Comparison of ENCODE assay signal across 1 cellular context in genomic region chr17:2511462-2512369, GRCh38.
A peak's percentile ranks its signal among the peaks of the same experiment; 100 is the strongest.
TF ChIP-seq lines count a peak whose summit lies in the region.

METTL16 (minus strand) TSS chr17:2511888; CDS start chr17:2502331, 9,557 bp downstream.

TF ChIP-seq in K562, 482 proteins besides CTCF, POLR2A, EP300 and RAD21 (continued from another document and continues in another):
- TF ChIP-seq NR3C1 (CRISPR knock-in tag; IDR thresholded peaks at IDR 0.05) (no peak), SNAPC5 (CRISPR knock-in tag; IDR thresholded peaks at IDR 0.05) (no peak), ATF4 (CRISPR knock-in tag; IDR thresholded peaks at IDR 0.05) (0 out of 2 replicates have a peak, but pooled peaks have one; percentile 33), MGA (IDR thresholded peaks at IDR 0.05) (peak; percentile 67), POLR2AphosphoS5 (IDR thresholded peaks at IDR 0.05; ENCODE audit: control insufficient read depth, insufficient read depth, low read depth, low read length) (peak; percentile 72), PHF8 (IDR thresholded peaks at IDR 0.05; ENCODE audit: borderline replicate concordance, low read length) (peak; percentile 85; the same call in 1 of the 2 replicates), CHD2 (IDR thresholded peaks at IDR 0.05; ENCODE audit: low read depth, low read length) (peak; percentile 96), YY1 (IDR thresholded peaks at IDR 0.05; ENCODE audit: borderline replicate concordance in 1 of 3, control insufficient read depth in 1 of 3, extremely low read depth in 1 of 3, insufficient read depth in 3 of 3, insufficient read length in 1 of 3, insufficient replicate concordance in 2 of 3, low read depth in 1 of 3, low read length in 2 of 3) (peak; percentile 84 to 98 (median 95)), KAT7 (CRISPR knock-in tag; IDR thresholded peaks at IDR 0.05; ENCODE audit: borderline replicate concordance) (0 out of 2 replicates have a peak, but pooled peaks have one; percentile 70), ZFX (CRISPR knock-in tag; IDR thresholded peaks at IDR 0.05) (peak; percentile 91), NFIC (IDR thresholded peaks at IDR 0.05) (peak; percentile 15; the same call in 1 of the 2 replicates), SIN3A (IDR thresholded peaks at IDR 0.05; ENCODE audit: borderline replicate concordance in 2 of 2, control insufficient read depth in 1 of 2, low read depth in 2 of 2, low read length in 2 of 2) (peak in 1 of 2 experiments; percentile 45; a peak in 1 of 4 replicates), C11orf30 (IDR thresholded peaks at IDR 0.05; ENCODE audit: low read depth) (peak; percentile 79), SUPT5H (IDR thresholded peaks at IDR 0.05) (peak; percentile 85), SP1 (CRISPR knock-in tag; IDR thresholded peaks at IDR 0.05) (peak; percentile 59; the same call in 1 of the 2 replicates), PHB2 (IDR thresholded peaks at IDR 0.05; ENCODE audit: low read depth) (no peak), MLX (CRISPR knock-in tag; conservative IDR thresholded peaks at IDR 0.05) (no peak), SPI1 (IDR thresholded peaks at IDR 0.05; ENCODE audit: borderline replicate concordance, low read depth, low read length) (peak; percentile 45; the same call in 1 of the 2 replicates), KAT2B (IDR thresholded peaks at IDR 0.05; ENCODE audit: low read depth, low read length) (no peak), ZNF395 (CRISPR knock-in tag; IDR thresholded peaks at IDR 0.05) (peak; percentile 38; the same call in 1 of the 2 replicates), ZBED1 (IDR thresholded peaks at IDR 0.05) (no peak), CREM (IDR thresholded peaks at IDR 0.05; ENCODE audit: low read depth) (no peak; the same call in 1 of the 2 replicates), THAP7 (CRISPR knock-in tag; IDR thresholded peaks at IDR 0.05) (no peak), TSC22D4 (tag; IDR thresholded peaks at IDR 0.05) (no peak), MNT (conservative IDR thresholded peaks at IDR 0.05) (peak; percentile 59 to 72), ZFP91 (CRISPR knock-in tag; IDR thresholded peaks at IDR 0.05) (peak; percentile 72; the same call in 1 of the 2 replicates), BRD9 (IDR thresholded peaks at IDR 0.05; ENCODE audit: low read depth, partially characterized antibody) (peak; percentile 20), CBX1 (IDR thresholded peaks at IDR 0.05; ENCODE audit: low read depth) (no peak), SIN3B (IDR thresholded peaks at IDR 0.05; ENCODE audit: low read depth) (peak; percentile 85), MYC (IDR thresholded peaks at IDR 0.05; ENCODE audit: low read depth, low read length) (peak; percentile 74), MYC (CRISPR knock-in tag; IDR thresholded peaks at IDR 0.05; ENCODE audit: borderline replicate concordance, low read depth) (no peak), RCOR1 (IDR thresholded peaks at IDR 0.05; ENCODE audit: borderline replicate concordance in 1 of 2, low read depth in 2 of 2, low read length in 2 of 2) (no peak), GTF2F1 (IDR thresholded peaks at IDR 0.05; ENCODE audit: low read depth, low read length) (0 out of 2 replicates have a peak, but pooled peaks have one; percentile 22), ARHGAP35 (IDR thresholded peaks at IDR 0.05; ENCODE audit: partially characterized antibody) (peak; percentile 52), ATF7 (IDR thresholded peaks at IDR 0.05) (peak; percentile 41; the same call in 1 of the 2 replicates), ESRRA (IDR thresholded peaks at IDR 0.05; ENCODE audit: borderline replicate concordance, low read depth) (0 out of 2 replicates have a peak, but pooled peaks have one; percentile 27), SMAD1 (IDR thresholded peaks at IDR 0.05; ENCODE audit: low read depth, low read length, partially characterized antibody) (peak; percentile 28), FOXA1 (IDR thresholded peaks at IDR 0.05; ENCODE audit: borderline replicate concordance) (no peak), U2AF1 (optimal IDR thresholded peaks at IDR 0.05; ENCODE audit: low read depth, low read length) (no peak), MXD1 (CRISPR knock-in tag; IDR thresholded peaks at IDR 0.05; ENCODE audit: borderline replicate concordance, poor library complexity, severe bottlenecking) (peak; percentile 41)
